ENCODE assay signal across 27 cellular contexts in genomic region chr3:78848392-78849288, GRCh38.
DNase-seq lines count a peak whose midpoint lies in the region; ATAC-seq and TF ChIP-seq lines count a peak whose summit lies in the region.
"Had no signal": no experiment of that assay in that cellular context is flagged by ENCODE, and none has a peak within 500 bp of the region (broad histone marks: within the 10 kb centered on the region; RNA-seq: fewer than 3 reads in every experiment).

No MANE protein-coding gene starts in this region.

- H3K27me3 ChIP-seq in Panc1 (ENCODE audit: control insufficient read depth, insufficient read depth, low read length) (no peaks in the 10 kb centered on the region), upper lobe of right lung (no peaks in the 10 kb centered on the region), body of pancreas (no peaks in the 10 kb centered on the region), heart left ventricle (no peaks in the 10 kb centered on the region)
- no peaks in the 10 kb centered on the region for H3K27me3 ChIP-seq in CD8-positive, alpha-beta T cell (ENCODE audit: insufficient read depth, low read length)
- H3K27me3 ChIP-seq: suprapubic skin had no signal

- no peak for TF ChIP-seq POLR2A in body of pancreas (IDR thresholded peaks at IDR 0.05)
- no peak for TF ChIP-seq POLR2A in heart left ventricle (IDR thresholded peaks at IDR 0.05)

- POLR2A ChIA-PET in Panc1 (lab: Charles Lee), result no interaction called here
- POLR2A ChIA-PET in CD8-positive, alpha-beta T cell (lab: Charles Lee), result interaction anchor here (0.6 kb wide), 1 partner anchor 32 kb away, joined by 4 read pairs; no protein-coding TSS in a partner anchor

- CTCF ChIA-PET in Panc1 (lab: Charles Lee), result no interaction called here
- CTCF ChIA-PET in CD8-positive, alpha-beta T cell (lab: Charles Lee), result interaction anchor here (0.7 kb wide), 1 partner anchor 28 kb away, joined by 3 read pairs; no protein-coding TSS in a partner anchor

- intact Hi-C loops in Panc1 (cut with micrococcal nuclease; ENCODE audit: unreplicated experiment), result no loop called here
- intact Hi-C loops in upper lobe of right lung (cut with DNase I), result no loop called here
- intact Hi-C loops in CD8-positive, alpha-beta T cell (cut with DNase I, micrococcal nuclease), result no loop called here
- intact Hi-C loops in body of pancreas (cut with DNase I), result no loop called here
- intact Hi-C loops in heart left ventricle (cut with DNase I), result no loop called here

- H3K36me3 Mint-ChIP-seq in CD8-positive, alpha-beta T cell, result no peaks in the 10 kb centered on the region
- H3K36me3 Mint-ChIP-seq: activated naive CD8-positive, alpha-beta T cell treated with anti-CD3 and anti-CD28 coated beads, Interleukin-2, amount 10 ng/mL, durations not matched to agents 7 days and 5 days; CD14-positive monocyte; T-cell had no signal

- DNase-seq in NCI-H2029 treated with DMSO at 0.1 percent for 48 hours (lab: John Stamatoyannopoulos, UW) (peak; percentile 27), NCI-H2029 (lab: John Stamatoyannopoulos, UW) (no peak), Panc1 (ENCODE audit: low read depth, low spot score) (no peak), kidney tubule cell (ENCODE audit: low spot score) (peak; percentile 9), upper lobe of right lung (no peak), body of pancreas (no peak), heart left ventricle (no peak)
- DNase-seq in CD8-positive, alpha-beta T cell, result no peak
- DNase-seq: activated B cell treated with CpG ODN at 0.5 μM for 24 hours; activated CD4-positive, alpha-beta T cell treated with anti-CD3 and anti-CD28 coated beads, Interleukin-2, amount 50 U/mL, for 1 hour; activated gamma-delta T cell treated with Interleukin-2 at 50 U/mL for 16 hours; activated naive CD8-positive, alpha-beta T cell treated with anti-CD3 and anti-CD28 coated beads, Interleukin-2, amount 10 ng/mL, durations not matched to agents 7 days and 5 days; activated T-cell treated with anti-CD3 and anti-CD28 coated beads, Interleukin-2, amount 50 U/mL, for 4 hours; Calu3; central memory CD4-positive, alpha-beta T cell; cortex of kidney; effector memory CD4-positive, alpha-beta T cell; kidney; NCI-H1092; NCI-H187 treated with DMSO at 0.1 percent for 48 hours; NCI-H526; stimulated activated naive CD4-positive, alpha-beta T cell; T-cell had no signal

- H3K4me3 ChIP-seq in Panc1 (ENCODE audit: low read depth in 2 of 2, low read length in 2 of 2) (no peak overlapping the region), upper lobe of right lung (no peak overlapping the region), body of pancreas (no peak overlapping the region), heart left ventricle (no peak overlapping the region)
- H3K4me3 ChIP-seq in CD8-positive, alpha-beta T cell (ENCODE audit: low read depth, low read length), result no peak overlapping the region
- H3K4me3 ChIP-seq: lung, suprapubic skin had no signal

- no peak overlapping the region for H3K4me3 Mint-ChIP-seq in CD8-positive, alpha-beta T cell
- H3K4me3 Mint-ChIP-seq: activated B cell treated with CpG ODN at 0.5 μM for 24 hours; activated naive CD8-positive, alpha-beta T cell treated with anti-CD3 and anti-CD28 coated beads, Interleukin-2, amount 10 ng/mL, durations not matched to agents 7 days and 5 days; activated T-cell treated with anti-CD3 and anti-CD28 coated beads, Interleukin-2, amount 50 U/mL, for 4 hours; CD14-positive monocyte; nephron; T-cell had no signal

- in situ Hi-C loops in Panc1 (cut with HindIII; ENCODE audit: low pct_unique_long_range_greater_than_20kb, low sequenced_read_pairs), result no loop called here

- no peaks in the 10 kb centered on the region for H3K36me3 ChIP-seq in Panc1 (ENCODE audit: control insufficient read depth, insufficient read depth, low read length)
- H3K36me3 ChIP-seq in upper lobe of right lung, result no peaks in the 10 kb centered on the region
- no peaks in the 10 kb centered on the region for H3K36me3 ChIP-seq in CD8-positive, alpha-beta T cell (ENCODE audit: insufficient read depth, low read length)
- H3K36me3 ChIP-seq in body of pancreas (replicated peaks in 1 of 2; ENCODE audit: insufficient read depth in 1 of 2, low read depth in 2 of 2), result no peaks in the 10 kb centered on the region
- H3K36me3 ChIP-seq in heart left ventricle, result no peaks in the 10 kb centered on the region
- H3K36me3 ChIP-seq: suprapubic skin had no signal

- H3K9me3 Mint-ChIP-seq in CD8-positive, alpha-beta T cell, result peaks cover 3% of the 10 kb centered on the region
- H3K9me3 Mint-ChIP-seq: nephron had no signal

- H3K27ac ChIP-seq in Panc1 (ENCODE audit: low read length) (peak overlapping the region; percentile 39; the same call in 1 of the 2 replicates), upper lobe of right lung (no peak overlapping the region), body of pancreas (no peak overlapping the region), heart left ventricle (no peak overlapping the region)
- no peak overlapping the region for H3K27ac ChIP-seq in CD8-positive, alpha-beta T cell (ENCODE audit: low read depth, low read length)
- H3K27ac ChIP-seq: suprapubic skin had no signal

- H3K4me1 ChIP-seq in Panc1 (ENCODE audit: control insufficient read depth, insufficient read depth, low read length) (peaks cover 18% of the 10 kb centered on the region), upper lobe of right lung (peaks cover 11% of the 10 kb centered on the region), body of pancreas (no peaks in the 10 kb centered on the region), heart left ventricle (peaks cover 0 to 10% (median 0%) of the 10 kb centered on the region in 12 donors)
- H3K4me1 ChIP-seq in CD8-positive, alpha-beta T cell (ENCODE audit: insufficient read depth, low read length), result no peaks in the 10 kb centered on the region

- no peaks in the 10 kb centered on the region for H3K27me3 Mint-ChIP-seq in CD8-positive, alpha-beta T cell (ENCODE audit: low read depth)
- H3K27me3 Mint-ChIP-seq: activated B cell treated with CpG ODN at 0.5 μM for 24 hours; activated naive CD8-positive, alpha-beta T cell treated with anti-CD3 and anti-CD28 coated beads, Interleukin-2, amount 10 ng/mL, durations not matched to agents 7 days and 5 days; T-cell had no signal

- H3K9me3 ChIP-seq in Panc1 (ENCODE audit: control insufficient read depth, insufficient read depth, low read depth, low read length), result no peaks in the 10 kb centered on the region
- no peaks in the 10 kb centered on the region for H3K9me3 ChIP-seq in upper lobe of right lung
- H3K9me3 ChIP-seq in CD8-positive, alpha-beta T cell (ENCODE audit: low read length), result no peaks in the 10 kb centered on the region
- no peaks in the 10 kb centered on the region for H3K9me3 ChIP-seq in body of pancreas
- no peaks in the 10 kb centered on the region for H3K9me3 ChIP-seq in heart left ventricle
- H3K9me3 ChIP-seq: suprapubic skin had no signal

- no peaks in the 10 kb centered on the region for H3K4me1 Mint-ChIP-seq in CD8-positive, alpha-beta T cell (ENCODE audit: low read depth)
- H3K4me1 Mint-ChIP-seq: activated B cell treated with CpG ODN at 0.5 μM for 24 hours; activated naive CD8-positive, alpha-beta T cell treated with anti-CD3 and anti-CD28 coated beads, Interleukin-2, amount 10 ng/mL, durations not matched to agents 7 days and 5 days; CD14-positive monocyte; T-cell had no signal

- no TSS peak for BruUV-seq in Panc1 (replicated peaks; lab: Mats Ljungman, UMichigan)

- WGBS in body of pancreas, 2 donors, result 47 to 59% methylated on average over 7 of the region's 7 CpGs
- whole genome bisulfite sequencing in heart left ventricle, 4 donors, result 86 to 89% (median 88%) methylated on average over 7 of the region's 7 CpGs

- ATAC-seq in Panc1 (no peak), upper lobe of right lung (peak; percentile 19), body of pancreas (no peak), heart left ventricle (no peak)
- ATAC-seq in CD8-positive, alpha-beta T cell, result no peak
- ATAC-seq: activated T-cell treated with anti-CD3 and anti-CD28 coated beads, Interleukin-2, amount 50 U/mL, for 4 hours; T-cell had no signal

- H3K27ac Mint-ChIP-seq in CD8-positive, alpha-beta T cell, result no peak overlapping the region
- H3K27ac Mint-ChIP-seq: activated B cell treated with CpG ODN at 0.5 μM for 24 hours; activated naive CD8-positive, alpha-beta T cell treated with anti-CD3 and anti-CD28 coated beads, Interleukin-2, amount 10 ng/mL, durations not matched to agents 7 days and 5 days; CD14-positive monocyte; T-cell had no signal

- TF ChIP-seq CTCF in Panc1 (IDR thresholded peaks at IDR 0.05), result no peak
- TF ChIP-seq CTCF in upper lobe of right lung (IDR thresholded peaks at IDR 0.05), result no peak
- no peak for TF ChIP-seq CTCF in CD8-positive, alpha-beta T cell (IDR thresholded peaks at IDR 0.05)
- TF ChIP-seq CTCF in body of pancreas (IDR thresholded peaks at IDR 0.05), result no peak
- TF ChIP-seq CTCF in heart left ventricle (IDR thresholded peaks at IDR 0.05), result no peak

Comparison
In these comparisons a context has a peak if more than half of its experiments do, and no peak if none do; other contexts are left out.
1. DNase-seq: peak in NCI-H2029 treated with DMSO at 0.1 percent for 48 hours (single experiment) and kidney tubule cell (single experiment); none in NCI-H2029 (single experiment), Panc1 (single experiment), upper lobe of right lung (single experiment), CD8-positive, alpha-beta T cell (0 of 7), body of pancreas (0 of 4) and heart left ventricle (0 of 5).